Comparison of ENCODE assay signal across 15 cellular contexts in the genomic region with DNA sequence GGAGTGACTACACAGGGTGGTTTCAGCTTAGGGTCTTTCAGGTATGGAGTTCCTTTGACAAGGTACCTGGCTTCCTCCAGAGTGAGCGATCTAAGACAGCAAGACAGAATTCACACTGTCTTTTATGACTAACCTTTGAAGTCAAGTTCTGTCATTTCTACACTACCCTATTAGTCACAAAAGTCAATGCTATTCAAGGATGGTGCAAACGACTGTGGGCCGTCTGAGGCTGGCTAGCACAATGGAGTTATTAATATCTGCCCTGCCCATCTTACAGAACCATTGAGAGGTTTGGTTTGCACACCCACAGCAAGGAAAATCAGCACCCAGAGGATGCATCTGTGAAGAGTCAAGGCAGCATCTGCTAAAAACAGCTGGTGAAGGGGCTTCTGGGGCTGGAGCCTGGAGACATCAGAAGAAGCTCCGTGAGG.
DNase-seq lines count a peak whose midpoint lies in the region; ATAC-seq, FAIRE-seq and TF ChIP-seq lines count a peak whose summit lies in the region.
"Had no signal": no experiment of that assay in that cellular context is flagged by ENCODE, and none has a peak within 500 bp of the region (broad histone marks: within the 10 kb centered on the region; RNA-seq: fewer than 3 reads in every experiment).

No MANE protein-coding gene starts in this region.

- no peak for FAIRE-seq in RCC 7860 (lab: Jason Lieb, UNC)
- FAIRE-seq: H1 had no signal

- H3K27ac ChIP-seq in BLaER1 (no peak overlapping the region), right lobe of liver (peak overlapping the region in 2 of 3 donors; percentile 33 to 44), WERI-Rb-1 (no peak overlapping the region), SK-N-SH (ENCODE audit: low read depth in 2 of 2, low read length in 1 of 2) (no peak overlapping the region)
- H3K27ac ChIP-seq: SJSA1 had no signal

- no peaks in the 10 kb centered on the region for H3K79me2 ChIP-seq in SK-N-SH (ENCODE audit: insufficient read depth)

- 45% methylated on average over 3 of the region's 4 CpGs for WGBS in right lobe of liver (ENCODE audit: insufficient coverage, low coverage, low lambda C conversion rate, missing lambda C conversion rate)
- WGBS in lower leg skin, 2 donors: 59 to 60% methylated on average over 4 of the region's 4 CpGs
- 46% methylated on average over 4 of the region's 4 CpGs for WGBS in SK-N-SH (ENCODE audit: low lambda C conversion rate)

- H3K27me3 ChIP-seq in BLaER1 (no peaks in the 10 kb centered on the region), right lobe of liver (no peaks in the 10 kb centered on the region), WERI-Rb-1 (ENCODE audit: insufficient read depth, low read depth, severe bottlenecking) (peaks cover 63% of the 10 kb centered on the region), SK-N-SH (ENCODE audit: insufficient read depth) (peaks cover 11% of the 10 kb centered on the region; the same call in 1 of the 2 replicates)
- H3K27me3 ChIP-seq: SJSA1 had no signal

- H3K4me1 ChIP-seq in BLaER1 (peaks cover 46% of the 10 kb centered on the region), right lobe of liver (no peaks in the 10 kb centered on the region), SK-N-SH (ENCODE audit: control insufficient read depth in 1 of 2, insufficient read depth in 2 of 2, low read depth in 1 of 2, low read length in 1 of 2) (no peaks in the 10 kb centered on the region)

- intact Hi-C loops in right lobe of liver (cut with DNase I): no loop called here
- intact Hi-C loops in lower leg skin (cut with DNase I; ENCODE audit: low total_unique reads): no loop called here

- H3K9me2 ChIP-seq in SK-N-SH: no peaks in the 10 kb centered on the region

- no peaks in the 10 kb centered on the region for H3F3A ChIP-seq in SK-N-SH (replicated peaks; ENCODE audit: insufficient read depth)

- H3K9me3 ChIP-seq in BLaER1 (no peaks in the 10 kb centered on the region), right lobe of liver (no peaks in the 10 kb centered on the region), WERI-Rb-1 (ENCODE audit: severe bottlenecking) (no peaks in the 10 kb centered on the region), SK-N-SH (no peaks in the 10 kb centered on the region)
- H3K9me3 ChIP-seq: SJSA1 had no signal

- H3K4me2 ChIP-seq in BLaER1 (peak overlapping the region; percentile 42), SK-N-SH (no peak overlapping the region)

- POLR2A ChIA-PET in SK-N-SH (lab: Yijun Ruan, JAX): no interaction called here

- DNase-seq in RCC 7860 (ENCODE audit: low spot score) (peak; percentile 38), right lobe of liver (no peak), lower leg skin (ENCODE audit: low spot score in 2 of 2) (no peak), NCI-H510A treated with DMSO at 0.1 percent for 48 hours (lab: John Stamatoyannopoulos, UW) (no peak), WERI-Rb-1 (no peak), SK-N-SH (no peak)
- DNase-seq: activated CD8-positive, alpha-beta memory T cell treated with anti-CD3 and anti-CD28 coated beads, Interleukin-2, amount 50 U/mL, for 48 hours; Calu3; cortex of kidney; naive thymus-derived CD8-positive, alpha-beta T cell; NCI-H2081 had no signal

- CTCF ChIA-PET in SK-N-SH (lab: Yijun Ruan, JAX): interaction anchor here (1.4 to 6.1 kb wide), 3 partner anchors 9 to 152 kb away, joined by 4 to 67 read pairs (median 5); no protein-coding TSS in a partner anchor

- TF ChIP-seq CTCF in right lobe of liver (IDR thresholded peaks at IDR 0.05): no peak
- no peak for TF ChIP-seq CTCF in lower leg skin (IDR thresholded peaks at IDR 0.05)
- no peak for TF ChIP-seq CTCF in WERI-Rb-1 (IDR thresholded peaks at IDR 0.05; ENCODE audit: low read depth, low read length)
- no peak for TF ChIP-seq CTCF in SK-N-SH (IDR thresholded peaks at IDR 0.05)

- H3K36me3 ChIP-seq in BLaER1 (no peaks in the 10 kb centered on the region), right lobe of liver (no peaks in the 10 kb centered on the region), WERI-Rb-1 (no peaks in the 10 kb centered on the region), SK-N-SH (replicated peaks in 1 of 2; ENCODE audit: control insufficient read depth in 1 of 2, insufficient read depth in 2 of 2, low read length in 1 of 2) (no peaks in the 10 kb centered on the region)
- H3K36me3 ChIP-seq: SJSA1 had no signal

- H4K20me1 ChIP-seq in BLaER1 (no peaks in the 10 kb centered on the region), SK-N-SH (ENCODE audit: insufficient read depth) (no peaks in the 10 kb centered on the region)

- TF ChIP-seq EP300 in SK-N-SH (IDR thresholded peaks at IDR 0.05; ENCODE audit: borderline replicate concordance in 1 of 2, low read depth in 1 of 2, low read length in 1 of 2): no peak

- H3K4me3 ChIP-seq in BLaER1 (no peak overlapping the region), right lobe of liver (no peak overlapping the region), lower leg skin (ENCODE audit: low read depth, poor library complexity, severe bottlenecking) (no peak overlapping the region), WERI-Rb-1 (ENCODE audit: low read depth, low read length) (no peak overlapping the region), SK-N-SH (ENCODE audit: low read depth in 2 of 2, low read length in 1 of 2) (no peak overlapping the region)
- H3K4me3 ChIP-seq: SJSA1 had no signal

- H2AFZ ChIP-seq in SK-N-SH (ENCODE audit: low read depth): no peak overlapping the region

- TF ChIP-seq POLR2A in right lobe of liver (IDR thresholded peaks at IDR 0.05) (no peak), lower leg skin (IDR thresholded peaks at IDR 0.05) (no peak)

- no peak overlapping the region for H3K9ac ChIP-seq in BLaER1
- H3K9ac ChIP-seq in SK-N-SH: no peak overlapping the region

- no peak for TF ChIP-seq RAD21 in SK-N-SH (IDR thresholded peaks at IDR 0.05; ENCODE audit: low read length)

- ATAC-seq in GM18868 (IDR thresholded peaks at IDR 0.05; ENCODE audit: unreplicated experiment) (peak; percentile 54), right lobe of liver (no peak)
- ATAC-seq: naive thymus-derived CD8-positive, alpha-beta T cell had no signal

TF ChIP-seq in SK-N-SH, 30 proteins besides CTCF, POLR2A, EP300 and RAD21:
- TF ChIP-seq EZH2phosphoT487 (IDR thresholded peaks at IDR 0.05; ENCODE audit: borderline replicate concordance, low read depth) (no peak), FOXJ3 (CRISPR knock-in tag; IDR thresholded peaks at IDR 0.05) (no peak), SMC3 (IDR thresholded peaks at IDR 0.05; ENCODE audit: low read depth, low read length) (no peak), SIN3A (IDR thresholded peaks at IDR 0.05; ENCODE audit: borderline replicate concordance, low read depth, low read length) (no peak), CHD2 (IDR thresholded peaks at IDR 0.05; ENCODE audit: low read length, partially characterized antibody) (no peak), TAF1 (IDR thresholded peaks at IDR 0.05; ENCODE audit: borderline replicate concordance, low read depth, low read length) (no peak), RCOR1 (IDR thresholded peaks at IDR 0.05; ENCODE audit: low read length) (no peak)
- TF ChIP-seq, protein P1, sequence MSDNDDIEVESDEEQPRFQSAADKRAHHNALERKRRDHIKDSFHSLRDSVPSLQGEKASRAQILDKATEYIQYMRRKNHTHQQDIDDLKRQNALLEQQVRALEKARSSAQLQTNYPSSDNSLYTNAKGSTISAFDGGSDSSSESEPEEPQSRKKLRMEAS (IDR thresholded peaks at IDR 0.05; ENCODE audit: low read depth): no peak

Comparison
In these comparisons a context has a peak if more than half of its experiments do, and no peak if none do; other contexts are left out.
1. H3K27ac ChIP-seq: peak in right lobe of liver (2 of 3); none in BLaER1 (single experiment), WERI-Rb-1 (single experiment) and SK-N-SH (0 of 2).